ENCODE assay signal across 11 cellular contexts in the genomic region with DNA sequence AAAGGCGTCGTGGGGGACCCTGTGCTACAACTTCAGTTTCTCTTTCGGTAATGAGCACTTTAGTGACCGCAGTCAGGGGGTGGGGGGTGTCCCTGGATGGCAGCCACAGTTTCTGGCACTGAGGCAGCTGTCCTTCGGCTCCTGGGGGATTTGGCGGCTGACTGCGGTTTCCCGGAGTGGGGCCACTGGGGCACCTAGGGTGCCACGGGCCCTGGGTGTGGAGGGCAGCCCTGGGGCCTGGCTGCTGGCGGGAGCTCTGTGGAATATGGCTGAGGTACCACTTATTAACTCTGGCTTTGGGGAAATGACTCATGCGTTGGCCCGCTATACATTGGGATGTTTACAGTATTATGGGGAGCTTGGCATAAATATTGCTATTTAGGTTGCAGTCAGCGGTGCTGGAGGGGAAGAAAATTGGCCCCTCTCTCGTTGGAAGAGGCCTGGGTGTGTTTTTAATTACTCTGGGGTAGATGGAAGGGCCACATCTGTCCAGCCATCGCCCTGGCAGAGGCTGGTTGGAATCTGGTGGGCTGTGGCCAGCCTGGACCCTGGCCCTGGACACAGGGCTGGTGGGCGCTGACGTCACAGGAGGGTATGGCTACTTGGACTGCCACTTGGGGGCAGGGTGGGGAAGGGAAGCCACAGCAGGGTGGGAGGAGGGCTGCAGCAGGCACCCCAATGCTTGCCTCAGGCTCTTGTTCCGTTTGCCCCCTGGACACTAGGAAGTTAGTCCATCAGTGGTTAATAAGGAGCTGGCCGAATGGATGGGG. TPM values are rescaled to one million over a fixed set of nuclear protein-coding genes. Genes with fewer than 3 reads are reported as not detected.
DNase-seq lines count a peak whose midpoint lies in the region; ATAC-seq, FAIRE-seq and TF ChIP-seq lines count a peak whose summit lies in the region.
"Had no signal": no experiment of that assay in that cellular context is flagged by ENCODE, and none has a peak within 500 bp of the region (broad histone marks: within the 10 kb centered on the region; RNA-seq: fewer than 3 reads in every experiment).

No MANE protein-coding gene starts in this region.

- ATAC-seq in GM19467 (IDR thresholded peaks at IDR 0.05; ENCODE audit: unreplicated experiment) = no peak
- ATAC-seq: gastrocnemius medialis had no signal

- H3K79me2 ChIP-seq in Karpas-422 (ENCODE audit: low read length) = no peaks in the 10 kb centered on the region

- H3K9ac ChIP-seq in Karpas-422 (ENCODE audit: low read length) = peak overlapping the region; percentile 19; the same call in 1 of the 2 replicates

- TF ChIP-seq CTCF in bronchial epithelial cell (IDR thresholded peaks at IDR 0.05; ENCODE audit: insufficient read depth, low read length, severe bottlenecking) (no peak), retinal pigment epithelial cell (conservative IDR thresholded peaks at IDR 0.05; ENCODE audit: low read depth, low read length) (peak; percentile 20)

- FAIRE-seq in GM12891 (lab: Jason Lieb, UNC) (no peak), bronchial epithelial cell (lab: Jason Lieb, UNC) (no peak)

- no peaks in the 10 kb centered on the region for H3K9me2 ChIP-seq in Karpas-422 (replicated peaks; ENCODE audit: insufficient read depth, low read length)

- H3K27me3 ChIP-seq in Karpas-422 (ENCODE audit: low read length) (no peaks in the 10 kb centered on the region), bronchial epithelial cell (ENCODE audit: control insufficient read depth, insufficient read depth, low read length) (no peaks in the 10 kb centered on the region)

- H3K27ac ChIP-seq in Karpas-422 (ENCODE audit: low read length) = no peak overlapping the region
- H3K27ac ChIP-seq: gastrocnemius medialis, VCaP had no signal

- DNase-seq in GM12891 (ENCODE audit: insufficient read length, low spot score) (peak; percentile 74), Karpas-422 (no peak), bronchial epithelial cell (ENCODE audit: low read depth) (peak; percentile 19), retinal pigment epithelial cell (ENCODE audit: low read depth) (no peak), NCI-H1694 treated with DMSO at 0.1 percent for 48 hours (lab: John Stamatoyannopoulos, UW) (no peak), NCI-H2171 (lab: John Stamatoyannopoulos, UW) (no peak), NCI-H510A (lab: John Stamatoyannopoulos, UW) (no peak)
- DNase-seq: gastrocnemius medialis had no signal

- peak overlapping the region; percentile 22 for H3K4me2 ChIP-seq in Karpas-422 (ENCODE audit: low read depth, low read length, poor library complexity, severe bottlenecking)

- 0 out of 2 replicates have a peak, but pooled peaks cover 4% of the 10 kb centered on the region for H4K20me1 ChIP-seq in Karpas-422 (ENCODE audit: insufficient read depth, low read depth, low read length)

- TF ChIP-seq POLR2A in GM12891 (IDR thresholded peaks at IDR 0.05; ENCODE audit: low read depth, low read length) = no peak

- H3K36me3 ChIP-seq in Karpas-422 (ENCODE audit: insufficient read depth, low read length) (no peaks in the 10 kb centered on the region), bronchial epithelial cell (ENCODE audit: control insufficient read depth, insufficient read depth, low read length) (peaks cover 5% of the 10 kb centered on the region)
- H3K36me3 ChIP-seq: gastrocnemius medialis had no signal

- H3K4me3 ChIP-seq in Karpas-422 (ENCODE audit: low read length) (no peak overlapping the region; the same call in 1 of the 2 replicates), bronchial epithelial cell (ENCODE audit: low read depth, low read length) (no peak overlapping the region), retinal pigment epithelial cell (ENCODE audit: low read length) (peak overlapping the region; percentile 61)

- peaks cover 37% of the 10 kb centered on the region for H3K4me1 ChIP-seq in Karpas-422 (ENCODE audit: low read length)
- H3K4me1 ChIP-seq: gastrocnemius medialis had no signal

- no peaks in the 10 kb centered on the region for H3K9me3 ChIP-seq in Karpas-422 (ENCODE audit: low read length)
- H3K9me3 ChIP-seq: gastrocnemius medialis had no signal

- H2AFZ ChIP-seq in Karpas-422 (ENCODE audit: low read length) = no peak overlapping the region

TF ChIP-seq in GM12891, 5 proteins besides CTCF, POLR2A, EP300 and RAD21:
- TF ChIP-seq TAF1 (IDR thresholded peaks at IDR 0.05; ENCODE audit: low read depth, low read length) = no peak

RNA-seq across cellular contexts. Expression of a gene that starts 2.0 kb away (rescaled TPM):
- polyA plus RNA-seq in GM12891 (2012; ENCODE audit: low read depth, missing spikeins) = not detected
- total RNA-seq in Karpas-422 (2014; rRNA removed; shearing (Covaris generic); ENCODE audit: low replicate concordance) = 0.45 and 2.5 TPM in 2 replicates
- total RNA-seq in bronchial epithelial cell = 10.0 and 16.4 TPM in 2 replicates

RNA-seq across cellular contexts. Expression of a gene that starts 59.7 kb away (rescaled TPM):
- polyA plus RNA-seq in GM12891 (2012; ENCODE audit: low read depth, missing spikeins) = not detected
- total RNA-seq in Karpas-422 (2014; rRNA removed; shearing (Covaris generic); ENCODE audit: low replicate concordance) = not detected in 2 replicates
- not detected in 2 replicates for total RNA-seq in bronchial epithelial cell
- total RNA-seq: LHCN-M2 had no signal

Comparison
In these comparisons a context has a peak if more than half of its experiments do, and no peak if none do; other contexts are left out.
1. DNase-seq: peak in GM12891 (single experiment) and bronchial epithelial cell (single experiment); none in Karpas-422 (single experiment), retinal pigment epithelial cell (single experiment), NCI-H1694 treated with DMSO at 0.1 percent for 48 hours (single experiment), NCI-H2171 (single experiment) and NCI-H510A (single experiment).